In the genomic region with DNA sequence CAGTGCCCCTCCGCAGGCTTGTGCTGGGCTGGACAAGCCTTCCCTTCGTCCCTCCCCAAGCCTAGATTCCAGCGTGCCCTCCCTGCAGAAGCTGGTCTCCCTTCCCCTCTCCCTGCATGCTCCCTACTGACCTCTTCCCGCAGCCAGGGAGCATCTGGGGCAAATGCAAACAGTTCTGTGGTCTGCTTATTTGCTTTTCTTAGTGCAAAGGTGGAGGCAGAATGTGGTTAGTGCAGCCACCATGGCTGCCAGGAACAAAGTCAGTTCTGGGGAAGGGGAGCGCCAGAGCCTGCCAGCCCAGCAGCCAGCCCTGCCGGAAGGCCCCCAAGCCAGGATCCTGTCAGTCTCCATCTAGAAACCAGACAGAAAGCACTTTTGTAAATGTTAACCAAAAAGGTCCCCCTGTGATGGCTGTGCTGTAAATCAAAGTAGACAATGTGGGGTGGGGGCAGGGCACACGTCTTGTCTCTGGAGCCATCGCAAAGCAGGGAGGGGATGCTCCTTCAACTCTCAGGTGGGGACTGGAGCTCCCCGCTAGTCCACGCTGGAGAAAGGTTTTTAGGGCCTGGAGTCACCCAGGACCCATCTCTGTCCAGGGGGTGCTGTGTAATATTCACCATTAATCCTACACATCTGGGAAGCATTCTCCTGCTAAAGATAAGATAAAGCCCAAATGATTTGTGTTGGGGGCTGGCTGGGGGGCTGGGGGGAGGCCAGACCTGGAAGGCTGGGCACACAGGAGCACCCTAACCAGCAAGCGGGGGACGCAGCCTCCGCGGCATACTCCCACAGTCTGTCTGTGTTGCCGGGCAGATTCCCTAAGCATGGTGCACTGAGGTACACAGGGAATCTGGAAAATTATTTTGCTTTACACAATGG, we compare ENCODE assay signal across 9 cellular contexts. TPM values are rescaled to one million over a fixed set of nuclear protein-coding genes. Genes with fewer than 3 reads are reported as not detected.
DNase-seq lines count a peak whose midpoint lies in the region; ATAC-seq and TF ChIP-seq lines count a peak whose summit lies in the region.
"Had no signal": no experiment of that assay in that cellular context is flagged by ENCODE, and none has a peak within 500 bp of the region (broad histone marks: within the 10 kb centered on the region; RNA-seq: fewer than 3 reads in every experiment).

No MANE protein-coding gene starts in this region.

- H3K27ac ChIP-seq in HUES64 (ENCODE audit: low read depth, low read length) = peak overlapping the region; percentile 64
- no peak overlapping the region for H3K27ac ChIP-seq in sigmoid colon

- no peaks in the 10 kb centered on the region for H3K9me3 ChIP-seq in HUES64 (ENCODE audit: insufficient read depth, low read depth, low read length)
- no peaks in the 10 kb centered on the region for H3K9me3 ChIP-seq in sigmoid colon

- intact Hi-C loops in sigmoid colon (cut with DNase I) = no loop called here

- H3K36me3 ChIP-seq in HUES64 (ENCODE audit: insufficient read depth, low read length) (no peaks in the 10 kb centered on the region), sigmoid colon (no peaks in the 10 kb centered on the region)

- no peak for ATAC-seq in HG02763 (IDR thresholded peaks at IDR 0.05; ENCODE audit: unreplicated experiment)
- ATAC-seq in GM18909 (IDR thresholded peaks at IDR 0.05; ENCODE audit: poor library complexity, unreplicated experiment) = no peak
- ATAC-seq in GM18520 (IDR thresholded peaks at IDR 0.05; ENCODE audit: unreplicated experiment) = no peak
- no peak for ATAC-seq in HG02798 (IDR thresholded peaks at IDR 0.05; ENCODE audit: poor library complexity, unreplicated experiment)
- ATAC-seq: K562 had no signal

- WGBS in HUES64 = 34% methylated on average over 15 of the region's 15 CpGs
- 17 to 62% methylated on average over 15 of the region's 15 CpGs for WGBS in sigmoid colon, 2 donors

- TF ChIP-seq POLR2A in sigmoid colon (IDR thresholded peaks at IDR 0.05) = no peak

- H3K4me1 ChIP-seq in HUES64 (ENCODE audit: insufficient read depth, low read length) (peaks cover 53% of the 10 kb centered on the region), sigmoid colon (no peaks in the 10 kb centered on the region)

- H3K4me3 ChIP-seq in HUES64 (ENCODE audit: low read length) (peak overlapping the region; percentile 33), sigmoid colon (no peak overlapping the region)
- H3K4me3 ChIP-seq: K562 had no signal

- TF ChIP-seq EP300 in sigmoid colon (IDR thresholded peaks at IDR 0.05) = no peak

- peak overlapping the region; percentile 50 for H3K9ac ChIP-seq in HUES64 (ENCODE audit: low read depth, low read length)

- TF ChIP-seq CTCF in sigmoid colon (IDR thresholded peaks at IDR 0.05) = no peak

- peak; percentile 48 for DNase-seq in SHP77 treated with DMSO at 0.1 percent for 48 hours (lab: John Stamatoyannopoulos, UW)
- DNase-seq in islet precursor cell = peak; percentile 72
- DNase-seq in sigmoid colon = peak; percentile 29

- no peaks in the 10 kb centered on the region for H3K27me3 ChIP-seq in HUES64 (ENCODE audit: insufficient read depth, low read length)
- H3K27me3 ChIP-seq in sigmoid colon = no peaks in the 10 kb centered on the region

RNA-seq across cellular contexts. Expression of a gene that starts 30.9 kb away (rescaled TPM):
- polyA plus RNA-seq in HUES64 (2013, experiment 1 of 2) = 5.2 TPM
- 5.2 TPM for polyA plus RNA-seq in HUES64 (2013, experiment 2 of 2)
- 1 to 10 TPM; 6.9 to 9.6 (median 8.6) TPM for total RNA-seq in sigmoid colon
- polyA plus RNA-seq in sigmoid colon = 1 to 10 TPM; 3.2 to 6.0 (median 5.0) TPM
- total RNA-seq: K562 had no signal
